8 cellular contexts compared by ENCODE assay signal in genomic region chr9:127925959-127926949, GRCh38. TPM values are rescaled to one million over a fixed set of nuclear protein-coding genes. Genes with fewer than 3 reads are reported as not detected.
DNase-seq lines count a peak whose midpoint lies in the region; FAIRE-seq and TF ChIP-seq lines count a peak whose summit lies in the region.
"Had no signal": no experiment of that assay in that cellular context is flagged by ENCODE, and none has a peak within 500 bp of the region (broad histone marks: within the 10 kb centered on the region; RNA-seq: fewer than 3 reads in every experiment).

No MANE protein-coding gene starts in this region.

- H3K9ac ChIP-seq in OCI-LY1 (ENCODE audit: low read length): peak overlapping the region; percentile 41; the same call in 1 of the 2 replicates
- no peak overlapping the region for H3K9ac ChIP-seq in trophoblast cell (ENCODE audit: low read length)
- H3K9ac ChIP-seq in kidney (ENCODE audit: low read length in 2 of 2): no peak overlapping the region

- H3K4me3 ChIP-seq in OCI-LY1 (ENCODE audit: low read depth, low read length, poor library complexity, severe bottlenecking) (peak overlapping the region; percentile 57), ectodermal cell (ENCODE audit: insufficient read depth, low read depth, low read length) (peak overlapping the region; percentile 41), trophoblast cell (ENCODE audit: low read depth, low read length) (peak overlapping the region; percentile 53), kidney (ENCODE audit: low read length in 2 of 2) (no peak overlapping the region)

- H3K79me1 ChIP-seq in trophoblast cell (ENCODE audit: low read length): peaks cover 5% of the 10 kb centered on the region

- H3K18ac ChIP-seq in trophoblast cell (ENCODE audit: low read length): no peak overlapping the region

- no peak overlapping the region for H2AK5ac ChIP-seq in trophoblast cell (ENCODE audit: low read length)

- no peaks in the 10 kb centered on the region for H3K79me2 ChIP-seq in OCI-LY1 (ENCODE audit: insufficient read depth, low read length)
- no peaks in the 10 kb centered on the region for H3K79me2 ChIP-seq in trophoblast cell (ENCODE audit: control insufficient read depth, insufficient read depth, low read length, poor library complexity)

- intact Hi-C loops in kidney (cut with DNase I): no loop called here

- H3K4ac ChIP-seq in trophoblast cell (ENCODE audit: low read depth, low read length): no peak overlapping the region

- DNase-seq in trophoblast cell (no peak), HPDE6-E6E7 (ENCODE audit: extremely low spot score) (no peak), Ammon's horn (ENCODE audit: low spot score) (no peak), kidney (no peak)
- DNase-seq: GDM1 had no signal

- no peak overlapping the region for H4K12ac ChIP-seq in trophoblast cell (ENCODE audit: low read depth, low read length)

- H3K27me3 ChIP-seq in OCI-LY1 (ENCODE audit: insufficient read depth, low read length) (peaks cover 9% of the 10 kb centered on the region), ectodermal cell (ENCODE audit: control insufficient read depth, insufficient read depth, low read length, poor library complexity, severe bottlenecking) (peaks cover 73% of the 10 kb centered on the region), trophoblast cell (ENCODE audit: insufficient read depth, low read length) (peaks cover 13% of the 10 kb centered on the region)

- H3K4me2 ChIP-seq in OCI-LY1 (ENCODE audit: low read length) (peak overlapping the region; percentile 74), trophoblast cell (ENCODE audit: low read length) (peak overlapping the region; percentile 55)

- H2BK5ac ChIP-seq in trophoblast cell (ENCODE audit: low read depth, low read length, poor library complexity): no peak overlapping the region

- H3K9me3 ChIP-seq in OCI-LY1 (ENCODE audit: low read length) (no peaks in the 10 kb centered on the region), ectodermal cell (ENCODE audit: control insufficient read depth, low read length) (no peaks in the 10 kb centered on the region), trophoblast cell (ENCODE audit: insufficient read depth, low read depth, low read length) (peaks cover 5% of the 10 kb centered on the region), kidney (ENCODE audit: control insufficient read depth in 1 of 2, low read length in 2 of 2) (no peaks in the 10 kb centered on the region)
- H3K9me3 ChIP-seq: thoracic aorta had no signal

- FAIRE-seq in kidney (lab: Jason Lieb, UNC): no peak

- no peak overlapping the region for H4K91ac ChIP-seq in trophoblast cell (ENCODE audit: low read depth, low read length)

- no peak overlapping the region for H2BK12ac ChIP-seq in trophoblast cell (ENCODE audit: low read length)

- no peak overlapping the region for H4K8ac ChIP-seq in trophoblast cell (ENCODE audit: low read depth, low read length)

- peaks cover 37% of the 10 kb centered on the region for H3K4me1 ChIP-seq in OCI-LY1 (ENCODE audit: insufficient read depth, low read length, severe bottlenecking)
- peaks cover 12% of the 10 kb centered on the region for H3K4me1 ChIP-seq in ectodermal cell (ENCODE audit: control insufficient read depth, insufficient read depth, low read length)
- peaks cover 9 to 22% of the 10 kb centered on the region in 2 experiments for H3K4me1 ChIP-seq in trophoblast cell (ENCODE audit: control insufficient read depth in 1 of 2, insufficient read depth in 2 of 2, low read length in 2 of 2)
- peaks cover 0 to 27% of the 10 kb centered on the region in 2 donors for H3K4me1 ChIP-seq in kidney (ENCODE audit: control insufficient read depth in 1 of 2, insufficient read depth in 1 of 2, low read depth in 1 of 2, low read length in 2 of 2)

- 56 to 60% methylated on average over 15 of the region's 15 CpGs for WGBS in ectodermal cell, 2 experiments
- no CpG with 5 or more reads among the region's 15 CpGs for WGBS in trophoblast cell (ENCODE audit: extremely low coverage, insufficient coverage, insufficient read length)

- H4K20me1 ChIP-seq in OCI-LY1 (ENCODE audit: insufficient read depth, low read length): no peaks in the 10 kb centered on the region

- TF ChIP-seq CTCF in OCI-LY1 (IDR thresholded peaks at IDR 0.05; ENCODE audit: low read length) (no peak), kidney (IDR thresholded peaks at IDR 0.05; ENCODE audit: borderline replicate concordance, extremely low read depth, insufficient read depth) (no peak)

- no peak overlapping the region for H2AFZ ChIP-seq in OCI-LY1 (ENCODE audit: low read length)
- peak overlapping the region; percentile 73 for H2AFZ ChIP-seq in trophoblast cell (ENCODE audit: insufficient read depth, low read length, poor library complexity)

- no peak overlapping the region for H3K23ac ChIP-seq in trophoblast cell (ENCODE audit: low read length)

- H3K36me3 ChIP-seq in OCI-LY1 (ENCODE audit: insufficient read depth, low read length) (no peaks in the 10 kb centered on the region), ectodermal cell (ENCODE audit: control insufficient read depth, insufficient read depth, low read length) (no peaks in the 10 kb centered on the region), trophoblast cell (ENCODE audit: control insufficient read depth in 1 of 2, insufficient read depth in 2 of 2, low read length in 2 of 2) (no peaks in the 10 kb centered on the region), kidney (ENCODE audit: control insufficient read depth in 1 of 2, insufficient read depth in 2 of 2, low read length in 2 of 2) (no peaks in the 10 kb centered on the region)
- H3K36me3 ChIP-seq: thoracic aorta had no signal

- H3F3A ChIP-seq in OCI-LY1 (ENCODE audit: insufficient read depth, low read length): no peaks in the 10 kb centered on the region

- H3K9me2 ChIP-seq in OCI-LY1 (ENCODE audit: low read depth, low read length): no peaks in the 10 kb centered on the region

- no peak overlapping the region for H3K14ac ChIP-seq in trophoblast cell (ENCODE audit: low read length)

- no peak overlapping the region for H3K27ac ChIP-seq in OCI-LY1 (ENCODE audit: low read depth, low read length, poor library complexity, severe bottlenecking)
- no peak overlapping the region for H3K27ac ChIP-seq in ectodermal cell (ENCODE audit: insufficient read depth, low read depth, low read length, poor library complexity, severe bottlenecking)
- no peak overlapping the region for H3K27ac ChIP-seq in trophoblast cell (ENCODE audit: low read depth, low read length)
- no peak overlapping the region for H3K27ac ChIP-seq in kidney (ENCODE audit: low read depth in 2 of 2, low read length in 2 of 2)
- H3K27ac ChIP-seq: thoracic aorta had no signal

- H2BK120ac ChIP-seq in trophoblast cell (ENCODE audit: insufficient read depth, low read length, poor library complexity): no peak overlapping the region

RNA-seq across cellular contexts. Expression of gene PIP5KL1, which starts 4.3 kb away (rescaled TPM):
- 3.6 TPM for polyA plus RNA-seq in ectodermal cell (2013, experiment 1 of 4)
- 4.1 TPM for polyA plus RNA-seq in ectodermal cell (2013, experiment 2 of 4)
- polyA plus RNA-seq in ectodermal cell (2013, experiment 3 of 4): 3.8 TPM
- 6.3 TPM for polyA plus RNA-seq in ectodermal cell (2013, experiment 4 of 4)
- polyA plus RNA-seq in trophoblast cell (2013): 2.9 and 3.3 TPM in 2 replicates
- 3.0 TPM for total RNA-seq in kidney
- polyA plus RNA-seq in kidney (ENCODE audit: insufficient read depth, low read depth, low replicate concordance): 4.3 TPM

RNA-seq across cellular contexts. Expression of gene ST6GALNAC4, which starts 9.4 kb away (rescaled TPM):
- polyA plus RNA-seq in ectodermal cell (2013, experiment 1 of 4): 8.7 TPM
- 8.1 TPM for polyA plus RNA-seq in ectodermal cell (2013, experiment 2 of 4)
- 10.3 TPM for polyA plus RNA-seq in ectodermal cell (2013, experiment 3 of 4)
- polyA plus RNA-seq in ectodermal cell (2013, experiment 4 of 4): 10.7 TPM
- polyA plus RNA-seq in trophoblast cell (2013): 5.3 and 5.4 TPM in 2 replicates
- 31.4 TPM for total RNA-seq in kidney
- 31.6 TPM for polyA plus RNA-seq in kidney (ENCODE audit: insufficient read depth, low read depth, low replicate concordance)

RNA-seq across cellular contexts. Expression of gene DPM2, which starts 11.4 kb away (rescaled TPM):
- 39.8 TPM for polyA plus RNA-seq in ectodermal cell (2013, experiment 1 of 4)
- 38.0 TPM for polyA plus RNA-seq in ectodermal cell (2013, experiment 2 of 4)
- 27.9 TPM for polyA plus RNA-seq in ectodermal cell (2013, experiment 3 of 4)
- 34.1 TPM for polyA plus RNA-seq in ectodermal cell (2013, experiment 4 of 4)
- 27.7 and 31.0 TPM in 2 replicates for polyA plus RNA-seq in trophoblast cell (2013)
- total RNA-seq in kidney: 42.8 TPM
- polyA plus RNA-seq in kidney (ENCODE audit: insufficient read depth, low read depth, low replicate concordance): 70.0 TPM

RNA-seq across cellular contexts. Expression of gene ST6GALNAC6, which starts 26.9 kb away (rescaled TPM):
- polyA plus RNA-seq in ectodermal cell (2013, experiment 1 of 4): 33.3 TPM
- polyA plus RNA-seq in ectodermal cell (2013, experiment 2 of 4): 31.3 TPM
- polyA plus RNA-seq in ectodermal cell (2013, experiment 3 of 4): 26.3 TPM
- 29.3 TPM for polyA plus RNA-seq in ectodermal cell (2013, experiment 4 of 4)
- polyA plus RNA-seq in trophoblast cell (2013): 9.1 and 10.5 TPM in 2 replicates
- total RNA-seq in kidney: 74.6 TPM
- polyA plus RNA-seq in kidney (ENCODE audit: insufficient read depth, low read depth, low replicate concordance): 75.0 TPM

RNA-seq across cellular contexts. Expression of gene AK1, which starts 48.8 kb away (rescaled TPM):
- 39.2 TPM for polyA plus RNA-seq in ectodermal cell (2013, experiment 1 of 4)
- polyA plus RNA-seq in ectodermal cell (2013, experiment 2 of 4): 27.4 TPM
- polyA plus RNA-seq in ectodermal cell (2013, experiment 3 of 4): 31.3 TPM
- polyA plus RNA-seq in ectodermal cell (2013, experiment 4 of 4): 35.0 TPM
- polyA plus RNA-seq in trophoblast cell (2013): 33.2 and 34.2 TPM in 2 replicates
- 77.9 TPM for total RNA-seq in kidney
- 185 TPM for polyA plus RNA-seq in kidney (ENCODE audit: insufficient read depth, low read depth, low replicate concordance)

Comparison
In these comparisons a context has a peak if more than half of its experiments do, and no peak if none do; other contexts are left out.
1. H3K4me3 ChIP-seq: peak in OCI-LY1 (single experiment), ectodermal cell (single experiment) and trophoblast cell (single experiment); none in kidney (0 of 2).